ENCODE assay signal across 9 cellular contexts in genomic region chr14:95536036-95536577, GRCh38. TPM values are rescaled to one million over a fixed set of nuclear protein-coding genes. Genes with fewer than 3 reads are reported as not detected.
DNase-seq lines count a peak whose midpoint lies in the region; ATAC-seq, FAIRE-seq and TF ChIP-seq lines count a peak whose summit lies in the region.
"Had no signal": no experiment of that assay in that cellular context is flagged by ENCODE, and none has a peak within 500 bp of the region (broad histone marks: within the 10 kb centered on the region; RNA-seq: fewer than 3 reads in every experiment).

No MANE protein-coding gene starts in this region.

- H3K79me2 ChIP-seq in astrocyte (ENCODE audit: insufficient read depth, low read length), result peaks cover 92% of the 10 kb centered on the region

- peaks cover 67% of the 10 kb centered on the region for H4K20me1 ChIP-seq in astrocyte (ENCODE audit: insufficient read depth, low read length)

- H3K27me3 ChIP-seq in astrocyte (ENCODE audit: insufficient read depth, low read length) (no peaks in the 10 kb centered on the region), lower lobe of right lung (ENCODE audit: low read depth) (no peaks in the 10 kb centered on the region)

- H3K36me3 Mint-ChIP-seq in astrocyte (ENCODE audit: low read depth, unreplicated experiment), result no peaks in the 10 kb centered on the region

- 24% methylated on average over 4 of the region's 4 CpGs for WGBS in urinary bladder

- H3K27ac Mint-ChIP-seq in astrocyte (ENCODE audit: unreplicated experiment), result no peak overlapping the region

- H3K4me3 Mint-ChIP-seq in astrocyte (ENCODE audit: unreplicated experiment), result peak overlapping the region; percentile 96

- peaks cover 27% of the 10 kb centered on the region for H3K4me1 Mint-ChIP-seq in astrocyte (ENCODE audit: low read depth, unreplicated experiment)

- H3K4me1 ChIP-seq in astrocyte (ENCODE audit: insufficient read depth, low read length) (peaks cover 41% of the 10 kb centered on the region), lower lobe of right lung (peaks cover 59% of the 10 kb centered on the region), urinary bladder (ENCODE audit: insufficient read depth) (peaks cover 2% of the 10 kb centered on the region)

- H2AFZ ChIP-seq in astrocyte (ENCODE audit: low read depth, low read length), result no peak overlapping the region

- ATAC-seq in Right ventricle myocardium superior (ENCODE audit: poor library complexity) (peak; percentile 6), left cardiac atrium (no peak), lower lobe of right lung (no peak), HG02678 (IDR thresholded peaks at IDR 0.05; ENCODE audit: unreplicated experiment) (no peak), HG03378 (IDR thresholded peaks at IDR 0.05; ENCODE audit: unreplicated experiment) (no peak), HG03342 (IDR thresholded peaks at IDR 0.05; ENCODE audit: unreplicated experiment) (no peak)

- H3K27me3 Mint-ChIP-seq in astrocyte (ENCODE audit: low read depth, unreplicated experiment), result no peaks in the 10 kb centered on the region

- peak overlapping the region; percentile 91 for H3K4me3 ChIP-seq in astrocyte (ENCODE audit: insufficient read depth, low read depth, low read length)
- peak overlapping the region; percentile 93 for H3K4me3 ChIP-seq in lower lobe of right lung
- peak overlapping the region; percentile 93 for H3K4me3 ChIP-seq in urinary bladder (ENCODE audit: low read depth, low read length)

- H3K36me3 ChIP-seq in astrocyte (ENCODE audit: insufficient read depth, low read length) (no peaks in the 10 kb centered on the region), lower lobe of right lung (no peaks in the 10 kb centered on the region), urinary bladder (ENCODE audit: insufficient read depth) (no peaks in the 10 kb centered on the region)

- H3K27ac ChIP-seq in astrocyte (ENCODE audit: low read depth, low read length), result peak overlapping the region; percentile 75
- H3K27ac ChIP-seq in lower lobe of right lung, result no peak overlapping the region
- H3K27ac ChIP-seq in urinary bladder (ENCODE audit: low read depth), result no peak overlapping the region

- H3K9me3 ChIP-seq in astrocyte (ENCODE audit: insufficient read depth, low read depth, low read length) (no peaks in the 10 kb centered on the region), lower lobe of right lung (no peaks in the 10 kb centered on the region)

- intact Hi-C loops in Right ventricle myocardium superior (cut with DNase I) (no loop called here), left cardiac atrium (cut with DNase I) (no loop called here), lower lobe of right lung (cut with DNase I) (no loop called here)

- no peak for FAIRE-seq in astrocyte (lab: Jason Lieb, UNC)

- DNase-seq in Right ventricle myocardium superior (no peak), left cardiac atrium (no peak), astrocyte (ENCODE audit: low read depth) (no peak), lower lobe of right lung (no peak)
- DNase-seq: NCI-H2107 had no signal

- H3K9me3 Mint-ChIP-seq in astrocyte (ENCODE audit: unreplicated experiment), result no peaks in the 10 kb centered on the region

- peak overlapping the region; percentile 99 for H3K4me2 ChIP-seq in astrocyte (ENCODE audit: low read length)

- TF ChIP-seq CTCF in astrocyte (IDR thresholded peaks at IDR 0.05; ENCODE audit: insufficient read depth, low read depth, low read length), result no peak
- no peak for TF ChIP-seq CTCF in lower lobe of right lung (IDR thresholded peaks at IDR 0.05)

- peak overlapping the region; percentile 90 for H3K9ac ChIP-seq in astrocyte (ENCODE audit: low read length)

RNA-seq across cellular contexts. Expression of gene GLRX5, which starts 1.3 kb away (rescaled TPM):
- total RNA-seq in Right ventricle myocardium superior (85.4 TPM), left cardiac atrium (10 to 100 TPM; 59.7 to 78.1 TPM), astrocyte (50.1 and 50.5 TPM in 2 replicates), lower lobe of right lung (23.7 TPM), urinary bladder (28.9 TPM)
- polyA plus RNA-seq in urinary bladder, result 39.4 TPM

RNA-seq across cellular contexts. Expression of gene SYNE3, which starts 19.7 kb away (rescaled TPM):
- total RNA-seq in Right ventricle myocardium superior (15.1 TPM), left cardiac atrium (10 to 100 TPM; 24.6 to 34.3 TPM), astrocyte (2.5 TPM in 2 replicates), lower lobe of right lung (22.4 TPM), urinary bladder (14.6 TPM)
- 4.5 TPM for polyA plus RNA-seq in urinary bladder
